ENCODE assay signal across 15 cellular contexts in the genomic region with DNA sequence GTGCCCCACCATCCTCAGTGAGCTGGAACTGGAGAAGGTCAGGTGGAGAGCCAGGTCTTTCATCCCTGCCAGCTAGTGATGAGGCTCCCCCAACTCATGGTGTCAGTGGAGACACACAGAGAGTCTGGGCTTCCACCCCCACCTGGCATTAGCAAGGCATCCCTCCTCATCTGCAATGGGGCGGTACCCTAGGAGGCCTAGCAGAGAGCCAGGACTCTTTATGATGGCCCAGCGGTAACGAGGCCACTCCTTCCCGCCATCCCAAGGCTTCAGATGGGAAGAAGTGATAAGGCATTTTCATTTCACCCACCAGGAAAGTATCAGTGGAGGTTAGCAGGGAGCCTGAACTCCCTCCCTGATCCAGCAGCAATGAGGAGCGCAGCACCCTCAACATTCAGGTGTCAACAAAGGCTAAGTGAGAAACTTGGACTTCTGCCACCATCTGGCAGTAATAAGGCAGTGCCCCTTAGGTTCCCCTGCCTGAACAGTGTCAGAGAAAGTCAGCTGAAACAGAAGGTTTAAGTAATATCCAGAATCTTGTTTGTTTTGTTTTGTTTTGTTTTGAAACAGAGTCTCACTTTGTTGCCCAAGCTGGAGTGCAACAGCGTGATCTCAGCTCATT. TPM values are rescaled to one million over a fixed set of nuclear protein-coding genes. Genes with fewer than 3 reads are reported as not detected.
A peak's percentile ranks its signal among the peaks of the same experiment; 100 is the strongest.
DNase-seq lines count a peak whose midpoint lies in the region; ATAC-seq and TF ChIP-seq lines count a peak whose summit lies in the region.
"Had no signal": no experiment of that assay in that cellular context is flagged by ENCODE, and none has a peak within 500 bp of the region (broad histone marks: within the 10 kb centered on the region; RNA-seq: fewer than 3 reads in every experiment).

No MANE protein-coding gene starts in this region.

- TF ChIP-seq EP300 in gastroesophageal sphincter (IDR thresholded peaks at IDR 0.05), result no peak

- WGBS in gastroesophageal sphincter (ENCODE audit: low coverage in 1 of 2), 2 donors, result 100% methylated on average over 1 of the region's 6 CpGs; no CpG with 5 or more reads in 1 of the 2 donors

- no peak overlapping the region for H3K4me3 ChIP-seq in GM06990 (replicated peaks; ENCODE audit: low read depth, low read length)
- H3K4me3 ChIP-seq in gastroesophageal sphincter, result no peak overlapping the region
- H3K4me3 ChIP-seq: left lung had no signal

- TF ChIP-seq CTCF in GM06990 (IDR thresholded peaks at IDR 0.05; ENCODE audit: insufficient read depth, low read length, poor library complexity, severe bottlenecking) (peak; percentile 46), gastroesophageal sphincter (IDR thresholded peaks at IDR 0.05) (no peak)

- TF ChIP-seq POLR2A in gastroesophageal sphincter (IDR thresholded peaks at IDR 0.05), result no peak

- H3K36me3 ChIP-seq in GM06990 (ENCODE audit: control insufficient read depth, insufficient read depth, low read length) (no peaks in the 10 kb centered on the region), gastroesophageal sphincter (no peaks in the 10 kb centered on the region)
- H3K36me3 ChIP-seq: left lung, neutrophil had no signal

- POLR2A ChIA-PET in HEK293T (lab: Yijun Ruan, JAX), result no interaction called here

- H3K27ac ChIP-seq in gastroesophageal sphincter, result no peak overlapping the region
- H3K27ac ChIP-seq: left lung, neutrophil had no signal

- no peaks in the 10 kb centered on the region for H3K27me3 ChIP-seq in GM06990 (replicated peaks; ENCODE audit: control insufficient read depth, insufficient read depth, low read length)
- peaks cover 4% of the 10 kb centered on the region for H3K27me3 ChIP-seq in gastroesophageal sphincter
- H3K27me3 ChIP-seq: left lung, neutrophil had no signal

- peaks cover 0 to 4% (median 0%) of the 10 kb centered on the region in 3 donors for H3K4me1 ChIP-seq in gastroesophageal sphincter
- H3K4me1 ChIP-seq: left lung had no signal

- no peak for DNase-seq in GM06990 (ENCODE audit: extremely low read depth, insufficient read length)
- DNase-seq in HEK293T (ENCODE audit: extremely low spot score), result peak; percentile 45
- DNase-seq in RPMI8226, result peak; percentile 56
- peak; percentile 14 for DNase-seq in iPS DF 4.7 (ENCODE audit: extremely low read depth, low spot score)
- DNase-seq in NCI-H2227 treated with DMSO at 0.1 percent for 48 hours (lab: John Stamatoyannopoulos, UW), result no peak
- DNase-seq: activated naive CD8-positive, alpha-beta T cell treated with anti-CD3 and anti-CD28 coated beads, Interleukin-2, amount 10 ng/mL, durations not matched to agents 7 days and 5 days; cortex of kidney; left lung; stimulated activated CD4-positive, alpha-beta T cell treated with anti-CD3 and anti-CD28 coated beads, Interleukin-1b, Interleukin-23, amount 100 ng/mL, for 48 hours; stimulated activated naive B cell treated with anti-CD40 and anti-IgM and Interleukin-4, amounts not matched to agents 10 μg/mL and 1 μg/mL and 100 μg/mL, for 72 hours; T-helper 17 cell had no signal

- H3K9me3 ChIP-seq in gastroesophageal sphincter, result peaks cover 0 to 9% (median 0%) of the 10 kb centered on the region in 3 donors
- H3K9me3 ChIP-seq: left lung, neutrophil had no signal

- CTCF ChIA-PET in HEK293T (lab: Yijun Ruan, JAX), result interaction anchor here (1.5 to 1.8 kb wide), 2 partner anchors 8 to 20 kb away, joined by 4 read pairs; no protein-coding TSS in a partner anchor

- ATAC-seq in GM19467 (IDR thresholded peaks at IDR 0.05; ENCODE audit: unreplicated experiment), result no peak
- no peak for ATAC-seq in gastroesophageal sphincter
- no peak for ATAC-seq in GM19397 (IDR thresholded peaks at IDR 0.05; ENCODE audit: unreplicated experiment)
- ATAC-seq: left lung, T-helper 17 cell had no signal

TF ChIP-seq in HEK293T, 16 proteins besides CTCF, POLR2A, EP300 and RAD21:
- TF ChIP-seq ELF4 (IDR thresholded peaks at IDR 0.05) (no peak), LEF1 (IDR thresholded peaks at IDR 0.05; ENCODE audit: borderline replicate concordance) (no peak), SUZ12 (IDR thresholded peaks at IDR 0.05) (no peak), FOXM1 (IDR thresholded peaks at IDR 0.05; ENCODE audit: borderline replicate concordance) (no peak), ARNT (IDR thresholded peaks at IDR 0.05) (no peak), CTBP1 (IDR thresholded peaks at IDR 0.05; ENCODE audit: borderline replicate concordance) (no peak), NFRKB (IDR thresholded peaks at IDR 0.05) (no peak)

RNA-seq across cellular contexts. Expression of gene FBLN1, which starts 40.5 kb away (rescaled TPM):
- total RNA-seq in gastroesophageal sphincter, result 100 to 1,000 TPM; 241 to 597 (median 382) TPM
- total RNA-seq: activated naive CD8-positive, alpha-beta T cell treated with anti-CD3 and anti-CD28 coated beads, Interleukin-2, amount 10 ng/mL, durations not matched to agents 7 days and 5 days had no signal

RNA-seq across cellular contexts. Expression of gene RIBC2, which starts 48.7 kb away (rescaled TPM):
- 1 to 10 TPM in 1 of 4 donors, under 1 TPM in 1, not detected in 2; 0.94 to 1.1 TPM for total RNA-seq in gastroesophageal sphincter

RNA-seq across cellular contexts. Expression of gene SMC1B, which starts 48.7 kb away (rescaled TPM):
- total RNA-seq in gastroesophageal sphincter, result not detected

Comparison
In these comparisons a context has a peak if more than half of its experiments do, and no peak if none do; other contexts are left out.
1. DNase-seq: peak in HEK293T (single experiment), RPMI8226 (single experiment) and iPS DF 4.7 (single experiment); none in GM06990 (single experiment) and NCI-H2227 treated with DMSO at 0.1 percent for 48 hours (single experiment).